Comparison of ENCODE assay signal across 8 cellular contexts in the genomic region with DNA sequence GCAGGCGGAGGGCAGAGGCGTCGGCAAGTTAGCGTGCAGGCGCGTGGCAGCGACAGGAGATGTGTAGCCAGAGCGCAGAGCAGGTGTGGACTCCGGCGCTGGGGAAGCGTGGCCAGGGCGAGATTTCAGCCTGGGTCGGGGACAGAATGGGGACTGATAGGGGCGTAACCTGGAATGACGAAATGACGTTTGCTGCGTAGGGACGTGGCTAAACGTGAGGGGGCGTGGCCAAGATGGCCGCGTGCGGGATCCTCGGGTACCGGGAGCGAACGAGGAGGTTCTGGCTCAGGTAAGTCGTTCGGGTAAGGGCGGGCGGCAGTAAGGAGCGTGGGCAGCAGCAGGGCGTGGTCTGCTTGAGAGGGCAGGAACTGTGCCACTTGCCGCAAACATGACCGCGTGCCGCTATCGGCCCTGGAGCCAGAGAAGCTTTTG. TPM values are rescaled to one million over a fixed set of nuclear protein-coding genes. Genes with fewer than 3 reads are reported as not detected.
A peak's percentile ranks its signal among the peaks of the same experiment; 100 is the strongest.
DNase-seq lines count a peak whose midpoint lies in the region; ATAC-seq and TF ChIP-seq lines count a peak whose summit lies in the region.

No MANE protein-coding gene starts in this region.

- WGBS in esophagus muscularis mucosa: under 1% methylated on average over 33 of the region's 38 CpGs

- H3K27ac Mint-ChIP-seq in CD4-positive, alpha-beta memory T cell: no peak overlapping the region
- H3K27ac Mint-ChIP-seq in natural killer cell treated with Interleukin-12 subunit alpha and Interleukin-12 subunit beta and Interleukin-15 and Interleukin-18, amount 100 ng/mL, for 72 hours: no peak overlapping the region

- H3K4me1 Mint-ChIP-seq in CD4-positive, alpha-beta memory T cell: peaks cover 12 to 23% (median 13%) of the 10 kb centered on the region in 4 donors
- peaks cover 12 to 22% of the 10 kb centered on the region in 2 donors for H3K4me1 Mint-ChIP-seq in natural killer cell treated with Interleukin-12 subunit alpha and Interleukin-12 subunit beta and Interleukin-15 and Interleukin-18, amount 100 ng/mL, for 72 hours (ENCODE audit: low read depth in 2 of 2)

- DNase-seq in CD4-positive, alpha-beta memory T cell: peak in 2 of 5 donors; percentile 86 to 96
- DNase-seq in NCI-H82 (lab: John Stamatoyannopoulos, UW) (peak; percentile 90), esophagus muscularis mucosa (ENCODE audit: extremely low spot score) (peak; percentile 95)
- peak; percentile 89 for DNase-seq in activated CD8-positive, alpha-beta memory T cell treated with anti-CD3 and anti-CD28 coated beads, Interleukin-2, amount 50 U/mL, for 4 hours
- peak; percentile 89 for DNase-seq in natural killer cell treated with Interleukin-12 subunit alpha and Interleukin-12 subunit beta and Interleukin-15 and Interleukin-18, amount 100 ng/mL, for 72 hours (ENCODE audit: low spot score)
- peak; percentile 84 for DNase-seq in stimulated activated naive CD4-positive, alpha-beta T cell treated with Interleukin-2 at 50 U/mL for 16 hours (lab: John Stamatoyannopoulos, UW)

- POLR2A ChIA-PET in CD4-positive, alpha-beta memory T cell (lab: Charles Lee; ENCODE audit: partially characterized antibody): interaction anchor here (0.7 to 3.4 kb wide), 7 partner anchors 63 to 179 kb away, joined by 3 to 27 read pairs (median 7); partner anchors contain the start of genes AP1S2, CA5B and ZRSR2

- peaks cover 22% of the 10 kb centered on the region for H3K4me1 ChIP-seq in CD4-positive, alpha-beta memory T cell (ENCODE audit: insufficient read depth, low read length)
- peaks cover 14 to 29% (median 17%) of the 10 kb centered on the region in 4 donors for H3K4me1 ChIP-seq in esophagus muscularis mucosa

- H3K9me3 Mint-ChIP-seq in CD4-positive, alpha-beta memory T cell: no peaks in the 10 kb centered on the region
- no peaks in the 10 kb centered on the region for H3K9me3 Mint-ChIP-seq in natural killer cell treated with Interleukin-12 subunit alpha and Interleukin-12 subunit beta and Interleukin-15 and Interleukin-18, amount 100 ng/mL, for 72 hours

- ATAC-seq in GM19438 (IDR thresholded peaks at IDR 0.05; ENCODE audit: low read depth, unreplicated experiment) (peak; percentile 64), HG03520 (IDR thresholded peaks at IDR 0.05; ENCODE audit: unreplicated experiment) (peak; percentile 57)
- ATAC-seq in natural killer cell treated with Interleukin-12 subunit alpha and Interleukin-12 subunit beta and Interleukin-15 and Interleukin-18, amount 100 ng/mL, for 72 hours: peak; percentile 74 to 82

- H3K27me3 ChIP-seq in CD4-positive, alpha-beta memory T cell (ENCODE audit: insufficient read depth, low read length): no peaks in the 10 kb centered on the region
- no peaks in the 10 kb centered on the region for H3K27me3 ChIP-seq in esophagus muscularis mucosa

- no peak for TF ChIP-seq POLR2A in esophagus muscularis mucosa (IDR thresholded peaks at IDR 0.05; ENCODE audit: low read depth)

- H3K36me3 Mint-ChIP-seq in CD4-positive, alpha-beta memory T cell: peaks cover 2 to 8% of the 10 kb centered on the region in 2 donors
- no peaks in the 10 kb centered on the region for H3K36me3 Mint-ChIP-seq in natural killer cell treated with Interleukin-12 subunit alpha and Interleukin-12 subunit beta and Interleukin-15 and Interleukin-18, amount 100 ng/mL, for 72 hours

- H3K36me3 ChIP-seq in CD4-positive, alpha-beta memory T cell (ENCODE audit: insufficient read depth, low read length): peaks cover 3% of the 10 kb centered on the region
- H3K36me3 ChIP-seq in esophagus muscularis mucosa: no peaks in the 10 kb centered on the region

- no peaks in the 10 kb centered on the region for H3K27me3 Mint-ChIP-seq in CD4-positive, alpha-beta memory T cell
- H3K27me3 Mint-ChIP-seq in natural killer cell treated with Interleukin-12 subunit alpha and Interleukin-12 subunit beta and Interleukin-15 and Interleukin-18, amount 100 ng/mL, for 72 hours: peaks cover 0 to 9% of the 10 kb centered on the region in 2 donors

- no peak for TF ChIP-seq CTCF in esophagus muscularis mucosa (IDR thresholded peaks at IDR 0.05)

- peak overlapping the region; percentile 100 for H3K27ac ChIP-seq in CD4-positive, alpha-beta memory T cell (ENCODE audit: low read depth, low read length)
- peak overlapping the region; percentile 92 to 99 (median 94) for H3K27ac ChIP-seq in esophagus muscularis mucosa (replicated peaks in 1 of 4)

- H3K9me3 ChIP-seq in CD4-positive, alpha-beta memory T cell (ENCODE audit: control insufficient read depth in 1 of 2, low read length in 2 of 2): no peaks in the 10 kb centered on the region
- H3K9me3 ChIP-seq in esophagus muscularis mucosa: no peaks in the 10 kb centered on the region

- H3K4me3 Mint-ChIP-seq in CD4-positive, alpha-beta memory T cell: no peak overlapping the region
- no peak overlapping the region for H3K4me3 Mint-ChIP-seq in natural killer cell treated with Interleukin-12 subunit alpha and Interleukin-12 subunit beta and Interleukin-15 and Interleukin-18, amount 100 ng/mL, for 72 hours

- CTCF ChIA-PET in CD4-positive, alpha-beta memory T cell (lab: Charles Lee; ENCODE audit: partially characterized antibody): interaction anchor here (1.2 kb wide), 1 partner anchor 140 kb away, joined by 3 read pairs; no protein-coding TSS in a partner anchor

- TF ChIP-seq EP300 in esophagus muscularis mucosa (IDR thresholded peaks at IDR 0.05): peak; percentile 18

- peak overlapping the region; percentile 88 to 92 for H3K4me3 ChIP-seq in CD4-positive, alpha-beta memory T cell (ENCODE audit: low read length in 2 of 2)
- peak overlapping the region; percentile 60 to 88 (median 79) for H3K4me3 ChIP-seq in esophagus muscularis mucosa

- intact Hi-C loops in CD4-positive, alpha-beta memory T cell (cut with micrococcal nuclease): loop anchor here (1.0 to 2.0 kb wide), 9 partner anchors 12 to 1195 kb away; partner anchors contain the start of genes AP1S2, CA5B, PIR and RBBP7
- intact Hi-C loops in esophagus muscularis mucosa (cut with DNase I): loop anchor here (5.0 to 10.0 kb wide), 2 partner anchors 117 to 341 kb away; partner anchors contain the start of genes PIGA and ZRSR2

RNA-seq across cellular contexts. Expression of gene CLTRN, which starts 10.9 kb away (rescaled TPM):
- under 1 TPM in 1 of 2 experiments, not detected in 1; 0.33 TPM for total RNA-seq in CD4-positive, alpha-beta memory T cell
- under 1 TPM in 1 of 2 donors, not detected in 1; 0.97 TPM for polyA plus RNA-seq in CD4-positive, alpha-beta memory T cell
- total RNA-seq in esophagus muscularis mucosa: under 1 TPM in 3 of 4 donors, not detected in 1; 0.23 to 0.42 (median 0.33) TPM
- total RNA-seq in natural killer cell treated with Interleukin-12 subunit alpha and Interleukin-12 subunit beta and Interleukin-15 and Interleukin-18, amount 100 ng/mL, for 72 hours: not detected
